In the genomic region with DNA sequence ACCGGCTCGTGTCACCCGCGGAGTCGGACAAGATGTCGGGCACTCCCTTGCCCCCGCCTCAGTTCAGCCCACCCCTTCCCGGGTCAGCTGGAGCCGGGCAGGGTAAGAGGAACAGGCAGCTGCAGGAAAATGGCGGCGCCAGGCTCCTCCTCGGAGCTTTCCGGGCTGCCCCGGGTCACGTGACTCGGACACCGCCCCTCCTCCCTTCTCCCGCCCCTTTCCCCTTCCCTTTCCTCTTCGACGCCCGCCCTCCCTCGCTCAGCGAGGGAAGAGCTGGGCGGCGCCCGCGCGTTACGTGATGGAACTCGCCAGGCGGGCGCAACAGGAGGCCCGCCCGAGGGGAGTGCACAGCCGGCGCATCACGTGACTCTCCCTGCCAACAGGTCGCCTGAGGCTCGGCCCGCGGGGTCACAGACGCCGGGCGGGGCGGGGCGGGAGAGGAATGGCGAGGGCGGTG, we compare ENCODE assay signal across 8 cellular contexts. TPM values are rescaled to one million over a fixed set of nuclear protein-coding genes. Genes with fewer than 3 reads are reported as not detected.
DNase-seq lines count a peak whose midpoint lies in the region; ATAC-seq and TF ChIP-seq lines count a peak whose summit lies in the region.

A gene with protein sequence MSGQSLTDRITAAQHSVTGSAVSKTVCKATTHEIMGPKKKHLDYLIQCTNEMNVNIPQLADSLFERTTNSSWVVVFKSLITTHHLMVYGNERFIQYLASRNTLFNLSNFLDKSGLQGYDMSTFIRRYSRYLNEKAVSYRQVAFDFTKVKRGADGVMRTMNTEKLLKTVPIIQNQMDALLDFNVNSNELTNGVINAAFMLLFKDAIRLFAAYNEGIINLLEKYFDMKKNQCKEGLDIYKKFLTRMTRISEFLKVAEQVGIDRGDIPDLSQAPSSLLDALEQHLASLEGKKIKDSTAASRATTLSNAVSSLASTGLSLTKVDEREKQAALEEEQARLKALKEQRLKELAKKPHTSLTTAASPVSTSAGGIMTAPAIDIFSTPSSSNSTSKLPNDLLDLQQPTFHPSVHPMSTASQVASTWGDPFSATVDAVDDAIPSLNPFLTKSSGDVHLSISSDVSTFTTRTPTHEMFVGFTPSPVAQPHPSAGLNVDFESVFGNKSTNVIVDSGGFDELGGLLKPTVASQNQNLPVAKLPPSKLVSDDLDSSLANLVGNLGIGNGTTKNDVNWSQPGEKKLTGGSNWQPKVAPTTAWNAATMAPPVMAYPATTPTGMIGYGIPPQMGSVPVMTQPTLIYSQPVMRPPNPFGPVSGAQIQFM (minus strand): TSS at position 134 of the 457 bp plus-strand sequence. CDS start 304 bp downstream, outside the sequence.

- H3K4me3 Mint-ChIP-seq in IgD-negative memory B cell, result peak within 1 kb of the TSS; percentile 98 to 100 (median 99)

- intact Hi-C loops in mucosa of descending colon (cut with DNase I, micrococcal nuclease), result no loop called here

- H3K4me3 ChIP-seq in epithelial cell of esophagus (ENCODE audit: low read length), result peak within 1 kb of the TSS; percentile 85
- H3K4me3 ChIP-seq in mucosa of descending colon, result peak within 1 kb of the TSS; percentile 71

- H3K36me3 ChIP-seq in mucosa of descending colon (ENCODE audit: low read depth), result no peaks in the 10 kb centered on the region

- no peaks in the 10 kb centered on the region for H3K9me3 ChIP-seq in mucosa of descending colon

- TF ChIP-seq CTCF in epithelial cell of esophagus (IDR thresholded peaks at IDR 0.05; ENCODE audit: insufficient read depth, low read depth, low read length, missing control alignments) (no peak), mucosa of descending colon (IDR thresholded peaks at IDR 0.05) (no peak)

- DNase-seq in DMS 273 treated with DMSO at 0.1 percent for 48 hours (lab: John Stamatoyannopoulos, UW), result peak; percentile 90
- peak; percentile 64 for DNase-seq in OCI-M2 (lab: John Stamatoyannopoulos, UW; ENCODE audit: unreplicated experiment)
- peak; percentile 95 for DNase-seq in activated T-cell treated with anti-CD3 and anti-CD28 coated beads for 4 hours
- DNase-seq in epithelial cell of esophagus (ENCODE audit: low read depth), result peak; percentile 99
- peak; percentile 98 to 99 (median 98) for DNase-seq in mucosa of descending colon
- DNase-seq in stimulated activated CD8-positive, alpha-beta memory T cell treated with anti-CD3 and anti-CD28 coated beads, Interleukin-4, amount 100 ng/mL, for 24 hours (ENCODE audit: low read depth), result peak; percentile 95

- H3K27ac Mint-ChIP-seq in IgD-negative memory B cell, result peak within 1 kb of the TSS; percentile 98 to 99 (median 98)

- peak; percentile 82 for ATAC-seq in GM21529 (IDR thresholded peaks at IDR 0.05; ENCODE audit: unreplicated experiment)
- peak; percentile 94 for ATAC-seq in mucosa of descending colon

- H3K4me1 ChIP-seq in mucosa of descending colon (ENCODE audit: low read depth), result peaks cover 22% of the 10 kb centered on the region

- H3K27me3 Mint-ChIP-seq in IgD-negative memory B cell, result no peaks in the 10 kb centered on the region

- peaks cover 29 to 37% (median 34%) of the 10 kb centered on the region in 3 donors for H3K4me1 Mint-ChIP-seq in IgD-negative memory B cell

- H3K9me3 Mint-ChIP-seq in IgD-negative memory B cell, result no peaks in the 10 kb centered on the region

- H3K36me3 Mint-ChIP-seq in IgD-negative memory B cell, result no peaks in the 10 kb centered on the region

RNA-seq across cellular contexts. Expression of the gene that starts here (rescaled TPM):
- polyA plus RNA-seq in IgD-negative memory B cell, result 15.2 TPM
- total RNA-seq in mucosa of descending colon, result 100 to 1,000 TPM; 163 to 174 (median 163) TPM

Comparison
In these comparisons a context has a peak if more than half of its experiments do, and no peak if none do; other contexts are left out.
1. Peak in every context shown above with its lines: DNase-seq, ATAC-seq and H3K4me3 ChIP-seq.